In genomic region chr11:112156594-112157273, GRCh38 we compare ENCODE assay signal across 20 cellular contexts. TPM values are rescaled to one million over a fixed set of nuclear protein-coding genes. Genes with fewer than 3 reads are reported as not detected.
A peak's percentile ranks its signal among the peaks of the same experiment; 100 is the strongest.
DNase-seq lines count a peak whose midpoint lies in the region; ATAC-seq, FAIRE-seq and TF ChIP-seq lines count a peak whose summit lies in the region.
"Had no signal": no experiment of that assay in that cellular context is flagged by ENCODE, and none has a peak within 500 bp of the region (broad histone marks: within the 10 kb centered on the region; RNA-seq: fewer than 3 reads in every experiment).

No MANE protein-coding gene starts in this region.

- POLR2A ChIA-PET in CD8-positive, alpha-beta memory T cell (lab: Charles Lee) = no interaction called here

- FAIRE-seq in RCC 7860 (lab: Jason Lieb, UNC) = peak; percentile 59

- peaks cover 0 to 6% of the 10 kb centered on the region in 2 donors for H3K27me3 Mint-ChIP-seq in CD8-positive, alpha-beta memory T cell
- peaks cover 3% of the 10 kb centered on the region for H3K27me3 Mint-ChIP-seq in glutamatergic neuron (ENCODE audit: unreplicated experiment)
- H3K27me3 Mint-ChIP-seq: progenitor cell of endocrine pancreas had no signal

- ATAC-seq in gastrocnemius medialis (no peak), GM18873 (IDR thresholded peaks at IDR 0.05; ENCODE audit: low FRiP score, unreplicated experiment) (no peak)

- H3K27ac Mint-ChIP-seq in CD8-positive, alpha-beta memory T cell = no peak overlapping the region
- no peak overlapping the region for H3K27ac Mint-ChIP-seq in glutamatergic neuron (ENCODE audit: unreplicated experiment)
- H3K27ac Mint-ChIP-seq: CD4-positive, CD25-positive, alpha-beta regulatory T cell; endodermal cell; progenitor cell of endocrine pancreas had no signal

- WGBS in esophagus squamous epithelium, 2 donors = 62 to 75% methylated on average over 2 of the region's 2 CpGs

- DNase-seq in COLO829 (ENCODE audit: low spot score) = peak; percentile 5
- no peak for DNase-seq in RCC 7860 (ENCODE audit: low spot score)
- DNase-seq in esophagus squamous epithelium (lab: John Stamatoyannopoulos, UW) = no peak
- no peak for DNase-seq in gastrocnemius medialis
- DNase-seq in CD8-positive, alpha-beta memory T cell = no peak
- no peak for DNase-seq in glutamatergic neuron
- no peak for DNase-seq in NK-92 treated with Interleukin-12 subunit alpha and Interleukin-12 subunit beta, amount 100 ng/mL, for 24 hours (lab: John Stamatoyannopoulos, UW)
- DNase-seq: activated CD4-positive, alpha-beta T cell treated with anti-CD3 and anti-CD28 coated beads, Interleukin-2, amount 50 U/mL, for 1 hour; CD4-positive, CD25-positive, alpha-beta regulatory T cell; endodermal cell; hypothalamus; NCI-H1048; NCI-H2029 treated with DMSO at 0.1 percent for 48 hours; NCI-H446; spleen had no signal

- H3K4me1 Mint-ChIP-seq in CD8-positive, alpha-beta memory T cell = no peaks in the 10 kb centered on the region
- H3K4me1 Mint-ChIP-seq in glutamatergic neuron (ENCODE audit: low read depth, unreplicated experiment) = no peaks in the 10 kb centered on the region
- H3K4me1 Mint-ChIP-seq: CD4-positive, CD25-positive, alpha-beta regulatory T cell; endodermal cell had no signal

- H3K27me3 ChIP-seq in esophagus squamous epithelium = no peaks in the 10 kb centered on the region
- H3K27me3 ChIP-seq in gastrocnemius medialis = no peaks in the 10 kb centered on the region
- no peaks in the 10 kb centered on the region for H3K27me3 ChIP-seq in CD8-positive, alpha-beta memory T cell (ENCODE audit: insufficient read depth, low read length, poor library complexity, severe bottlenecking)
- H3K27me3 ChIP-seq: spleen had no signal

- H3K27ac ChIP-seq in esophagus squamous epithelium (peak overlapping the region; percentile 25 to 68 (median 58)), gastrocnemius medialis (peak overlapping the region; percentile 24 to 66 (median 44))
- H3K27ac ChIP-seq in CD8-positive, alpha-beta memory T cell (ENCODE audit: low read depth, low read length) = no peak overlapping the region
- H3K27ac ChIP-seq: KMS-11 had no signal

- no peaks in the 10 kb centered on the region for H3K9me3 Mint-ChIP-seq in CD8-positive, alpha-beta memory T cell
- H3K9me3 Mint-ChIP-seq in glutamatergic neuron (ENCODE audit: unreplicated experiment) = no peaks in the 10 kb centered on the region
- H3K9me3 Mint-ChIP-seq: CD4-positive, CD25-positive, alpha-beta regulatory T cell; endodermal cell; natural killer cell treated with Interleukin-12 subunit alpha and Interleukin-12 subunit beta and Interleukin-15 and Interleukin-18, amount 100 ng/mL, for 72 hours had no signal

- peaks cover 0 to 3% (median 2%) of the 10 kb centered on the region in 3 donors for H3K36me3 Mint-ChIP-seq in CD8-positive, alpha-beta memory T cell
- no peaks in the 10 kb centered on the region for H3K36me3 Mint-ChIP-seq in glutamatergic neuron (ENCODE audit: unreplicated experiment)
- H3K36me3 Mint-ChIP-seq: CD4-positive, CD25-positive, alpha-beta regulatory T cell; natural killer cell treated with Interleukin-12 subunit alpha and Interleukin-12 subunit beta and Interleukin-15 and Interleukin-18, amount 100 ng/mL, for 72 hours had no signal

- H3K4me1 ChIP-seq in esophagus squamous epithelium (peaks cover 0 to 42% (median 13%) of the 10 kb centered on the region in 3 donors), gastrocnemius medialis (peaks cover 15 to 35% of the 10 kb centered on the region in 2 donors)
- H3K4me1 ChIP-seq in CD8-positive, alpha-beta memory T cell (ENCODE audit: insufficient read depth, low read length) = no peaks in the 10 kb centered on the region

- CTCF ChIA-PET in CD8-positive, alpha-beta memory T cell (lab: Charles Lee) = no interaction called here

- H3K4me3 ChIP-seq in esophagus squamous epithelium = no peak overlapping the region
- H3K4me3 ChIP-seq in gastrocnemius medialis = no peak overlapping the region
- no peak overlapping the region for H3K4me3 ChIP-seq in CD8-positive, alpha-beta memory T cell (ENCODE audit: low read length)
- H3K4me3 ChIP-seq: spleen had no signal

- H3K9me3 ChIP-seq in esophagus squamous epithelium (no peaks in the 10 kb centered on the region), gastrocnemius medialis (no peaks in the 10 kb centered on the region)
- no peaks in the 10 kb centered on the region for H3K9me3 ChIP-seq in CD8-positive, alpha-beta memory T cell (ENCODE audit: low read length)
- H3K9me3 ChIP-seq: spleen had no signal

- TF ChIP-seq CTCF in esophagus squamous epithelium (IDR thresholded peaks at IDR 0.05) (no peak), gastrocnemius medialis (IDR thresholded peaks at IDR 0.05 in 4 of 5, conservative IDR thresholded peaks at IDR 0.05 in 1 of 5) (no peak), glutamatergic neuron (IDR thresholded peaks at IDR 0.05; ENCODE audit: partially characterized antibody, unreplicated experiment) (no peak)

- intact Hi-C loops in esophagus squamous epithelium (cut with DNase I) (no loop called here), gastrocnemius medialis (cut with DNase I; ENCODE audit: low total_unique reads) (loop anchor here (5.0 kb wide), 1 partner anchor 34 kb away; no protein-coding TSS in a partner anchor)

- in situ Hi-C loops in gastrocnemius medialis (cut with MboI; ENCODE audit: low sequenced_read_pairs in 4 of 4) = no loop called here

- H3K4me3 Mint-ChIP-seq in CD8-positive, alpha-beta memory T cell = no peak overlapping the region
- no peak overlapping the region for H3K4me3 Mint-ChIP-seq in glutamatergic neuron (ENCODE audit: unreplicated experiment)
- H3K4me3 Mint-ChIP-seq: CD4-positive, CD25-positive, alpha-beta regulatory T cell; endodermal cell had no signal

- H3K36me3 ChIP-seq in esophagus squamous epithelium (peaks cover 0 to 33% (median 8%) of the 10 kb centered on the region in 3 donors), gastrocnemius medialis (no peaks in the 10 kb centered on the region)
- H3K36me3 ChIP-seq in CD8-positive, alpha-beta memory T cell (ENCODE audit: insufficient read depth, low read length) = no peaks in the 10 kb centered on the region

- TF ChIP-seq POLR2A in esophagus squamous epithelium (IDR thresholded peaks at IDR 0.05) (no peak), gastrocnemius medialis (IDR thresholded peaks at IDR 0.05) (no peak)

RNA-seq across cellular contexts. Expression of gene IL18, which starts 7.2 kb away (rescaled TPM):
- total RNA-seq in esophagus squamous epithelium (100 to 1,000 TPM in 2 of 4 donors, 10 to 100 TPM in 2; 43.7 to 125 (median 98.3) TPM), gastrocnemius medialis (10 to 100 TPM in 1 of 4 donors, 1 to 10 TPM in 2, under 1 TPM in 1; 0.58 to 11.7 (median 6.8) TPM), glutamatergic neuron (ENCODE audit: unreplicated experiment) (not detected)
- not detected for total RNA-seq in CD8-positive, alpha-beta memory T cell
- polyA plus RNA-seq in CD8-positive, alpha-beta memory T cell = not detected
- polyA plus RNA-seq: CD4-positive, CD25-positive, alpha-beta regulatory T cell had no signal

RNA-seq across cellular contexts. Expression of gene TEX12, which starts 10.4 kb away (rescaled TPM):
- total RNA-seq in esophagus squamous epithelium = 1 to 10 TPM in 1 of 4 donors, under 1 TPM in 1, not detected in 2; 0.38 to 2.5 TPM
- 1 to 10 TPM in 1 of 4 donors, under 1 TPM in 2, not detected in 1; 0.62 to 2.1 (median 0.68) TPM for total RNA-seq in gastrocnemius medialis
- under 1 TPM; 0.27 to 0.39 TPM for total RNA-seq in CD8-positive, alpha-beta memory T cell
- polyA plus RNA-seq in CD8-positive, alpha-beta memory T cell = not detected
- not detected for total RNA-seq in glutamatergic neuron (ENCODE audit: unreplicated experiment)
- total RNA-seq: endodermal cell, mesenteric fat pad, progenitor cell of endocrine pancreas had no signal

RNA-seq across cellular contexts. Expression of gene BCO2, which starts 18.6 kb away (rescaled TPM):
- 10 to 100 TPM in 2 of 4 donors, 1 to 10 TPM in 2; 2.7 to 17.0 (median 9.5) TPM for total RNA-seq in esophagus squamous epithelium
- total RNA-seq in gastrocnemius medialis = 1 to 10 TPM; 2.9 to 5.8 (median 4.2) TPM
- 1 to 10 TPM in 1 of 2 experiments, under 1 TPM in 1; 0.84 to 1.1 TPM for total RNA-seq in CD8-positive, alpha-beta memory T cell
- polyA plus RNA-seq in CD8-positive, alpha-beta memory T cell = 0.17 TPM
- 2.6 TPM for total RNA-seq in glutamatergic neuron (ENCODE audit: unreplicated experiment)
- polyA plus RNA-seq: CD4-positive, CD25-positive, alpha-beta regulatory T cell had no signal
